1 cellular context compared by ENCODE assay signal in the genomic region with DNA sequence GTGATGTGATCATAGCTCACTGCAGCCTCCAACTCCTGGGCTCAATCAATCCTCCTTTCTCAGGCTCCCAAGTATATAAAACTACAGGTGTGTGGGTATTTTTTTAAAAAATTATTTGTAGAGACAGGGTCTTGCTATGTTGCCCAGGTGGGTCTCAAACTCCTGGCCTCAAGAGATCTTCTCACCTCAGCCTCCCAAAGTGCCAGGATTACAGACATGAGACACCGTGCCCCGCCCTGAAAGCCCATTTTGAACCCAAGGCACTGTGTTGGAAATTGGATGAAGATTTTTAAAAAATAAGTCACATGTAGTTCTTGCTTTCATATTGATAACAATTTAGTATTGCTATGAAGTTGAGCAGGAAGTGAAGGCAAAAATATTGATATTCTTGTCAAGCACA.
TF ChIP-seq lines count a peak whose summit lies in the region.

No MANE protein-coding gene starts in this region.

TF ChIP-seq in A549, 52 proteins besides CTCF, POLR2A, EP300 and RAD21 (continued from another document):
- TF ChIP-seq, protein P1, sequence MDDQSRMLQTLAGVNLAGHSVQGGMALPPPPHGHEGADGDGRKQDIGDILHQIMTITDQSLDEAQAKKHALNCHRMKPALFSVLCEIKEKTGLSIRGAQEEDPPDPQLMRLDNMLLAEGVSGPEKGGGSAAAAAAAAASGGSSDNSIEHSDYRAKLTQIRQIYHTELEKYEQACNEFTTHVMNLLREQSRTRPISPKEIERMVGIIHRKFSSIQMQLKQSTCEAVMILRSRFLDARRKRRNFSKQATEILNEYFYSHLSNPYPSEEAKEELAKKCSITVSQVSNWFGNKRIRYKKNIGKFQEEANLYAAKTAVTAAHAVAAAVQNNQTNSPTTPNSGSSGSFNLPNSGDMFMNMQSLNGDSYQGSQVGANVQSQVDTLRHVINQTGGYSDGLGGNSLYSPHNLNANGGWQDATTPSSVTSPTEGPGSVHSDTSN (IDR thresholded peaks at IDR 0.05), result no peak
- TF ChIP-seq JUN (IDR thresholded peaks at IDR 0.05) (no peak), RARB (CRISPR knock-in tag; IDR thresholded peaks at IDR 0.05) (no peak), GATA3 (IDR thresholded peaks at IDR 0.05; ENCODE audit: borderline replicate concordance) (no peak), ATOH8 (CRISPR knock-in tag; IDR thresholded peaks at IDR 0.05; ENCODE audit: low read depth) (no peak)
